ENCODE assay signal across 8 cellular contexts in the genomic region with DNA sequence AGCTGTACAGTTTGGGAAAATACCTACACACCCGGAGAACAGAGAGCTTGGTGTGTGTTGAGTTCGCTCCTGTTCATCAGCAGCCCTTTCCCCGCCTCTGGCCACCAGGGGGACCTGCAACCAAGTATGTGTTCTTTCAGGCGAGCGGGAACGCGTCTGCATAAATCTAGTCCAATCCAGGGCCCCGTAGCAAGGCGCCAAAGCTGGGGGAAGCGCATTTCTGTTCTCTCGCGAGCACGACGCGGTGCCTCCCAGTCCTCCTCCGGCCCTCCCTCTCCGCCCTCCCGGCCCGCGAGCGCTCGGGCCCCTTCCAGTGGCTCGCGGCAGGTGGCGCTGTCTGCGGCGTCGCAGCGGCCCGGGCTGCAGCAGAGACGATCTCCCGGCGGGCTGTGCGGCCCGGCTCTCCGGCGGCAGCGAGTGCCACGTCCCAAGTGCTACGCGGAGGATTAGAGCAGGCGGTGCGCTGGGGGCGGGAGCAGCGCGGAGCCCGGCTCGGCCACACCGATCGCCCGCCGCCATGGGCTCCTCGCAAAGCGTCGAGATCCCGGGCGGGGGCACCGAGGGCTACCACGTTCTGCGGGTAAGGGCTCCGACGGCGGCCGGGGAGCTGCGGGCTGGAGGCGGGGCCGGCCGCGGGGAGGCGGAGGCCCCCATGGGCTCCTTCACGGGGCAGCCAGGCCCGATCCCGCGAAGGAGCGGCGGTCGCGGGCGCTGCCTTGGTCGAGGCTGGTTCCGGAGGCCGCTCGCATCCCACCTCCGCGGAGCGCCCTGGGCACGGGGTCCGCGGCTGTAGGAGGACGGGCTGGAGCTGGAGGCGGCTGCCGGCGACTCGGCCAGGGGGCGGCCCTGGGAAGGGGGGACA. TPM values are rescaled to one million over a fixed set of nuclear protein-coding genes. Genes with fewer than 3 reads are reported as not detected.
A peak's percentile ranks its signal among the peaks of the same experiment; 100 is the strongest.
DNase-seq lines count a peak whose midpoint lies in the region; TF ChIP-seq lines count a peak whose summit lies in the region.

A gene (plus strand): TSS at position 430 of the 862 bp plus-strand sequence. CDS start 88 bp downstream, at position 518.

- peak; percentile 87 for TF ChIP-seq CTCF in GM20000 (IDR thresholded peaks at IDR 0.05; ENCODE audit: extremely low read depth, missing control alignments)

- DNase-seq in COR-L47 (lab: John Stamatoyannopoulos, UW) (peak; percentile 100), GM20000 (ENCODE audit: low spot score) (peak; percentile 98), HT-29 (ENCODE audit: low spot score) (peak; percentile 99), lung microvascular endothelial cell (ENCODE audit: low read depth in 2 of 2) (peak; percentile 100)
- DNase-seq in NK-92 treated with Interleukin-12 subunit alpha and Interleukin-12 subunit beta, amount 100 ng/mL, for 24 hours (lab: John Stamatoyannopoulos, UW), result peak; percentile 96
- DNase-seq in activated CD8-positive, alpha-beta memory T cell treated with anti-CD3 and anti-CD28 coated beads for 24 hours, result peak; percentile 97
- peak; percentile 96 for DNase-seq in effector CD8-positive, alpha-beta T cell (lab: John Stamatoyannopoulos, UW)
- peak; percentile 95 to 98 (median 95) for DNase-seq in stimulated activated CD4-positive, alpha-beta T cell treated with anti-CD3 and anti-CD28 coated beads, TNF-alpha, amount 100 ng/mL, for 48 hours (ENCODE audit: low read depth in 3 of 3)

RNA-seq across cellular contexts. Expression of the gene that starts here (rescaled TPM):
- total RNA-seq in HT-29 (2014; rRNA removed; shearing (Covaris generic)), result 53.6 and 57.0 TPM in 2 replicates
- total RNA-seq in lung microvascular endothelial cell, result 20.0 and 23.0 TPM in 2 replicates

Comparison
In these comparisons a context has a peak if more than half of its experiments do, and no peak if none do; other contexts are left out.
1. Peak in every context shown above with its lines: DNase-seq.